Comparison of ENCODE assay signal across 14 cellular contexts in genomic region chr12:62847709-62848108, GRCh38.
A peak's percentile ranks its signal among the peaks of the same experiment; 100 is the strongest.
DNase-seq lines count a peak whose midpoint lies in the region; ATAC-seq, FAIRE-seq and TF ChIP-seq lines count a peak whose summit lies in the region.
"Had no signal": no experiment of that assay in that cellular context is flagged by ENCODE, and none has a peak within 500 bp of the region (broad histone marks: within the 10 kb centered on the region; RNA-seq: fewer than 3 reads in every experiment).

No MANE protein-coding gene starts in this region.

- no peak for TF ChIP-seq CTCF in KMS-11 (conservative IDR thresholded peaks at IDR 0.05; ENCODE audit: low read depth, low read length)
- no peak for TF ChIP-seq CTCF in astrocyte of the spinal cord (IDR thresholded peaks at IDR 0.05; ENCODE audit: low read depth, low read length)

- H4K20me1 ChIP-seq in KMS-11 (ENCODE audit: insufficient read depth) = no peaks in the 10 kb centered on the region

- peak overlapping the region; percentile 3; the same call in 1 of the 2 replicates for H3K9ac ChIP-seq in KMS-11

- in situ Hi-C loops in astrocyte of the spinal cord (cut with HindIII; ENCODE audit: low sequenced_read_pairs) = no loop called here

- no peaks in the 10 kb centered on the region for H3K9me3 ChIP-seq in small intestine (ENCODE audit: control insufficient read depth, low read depth)

- 0 out of 2 replicates have a peak, but pooled peaks cover 8% of the 10 kb centered on the region for H3K79me2 ChIP-seq in KMS-11 (ENCODE audit: insufficient read depth, low read depth)

- H3K36me3 ChIP-seq in KMS-11 (ENCODE audit: insufficient read depth) (no peaks in the 10 kb centered on the region), small intestine (ENCODE audit: control insufficient read depth in 2 of 2, insufficient read depth in 2 of 2, low read length in 2 of 2) (no peaks in the 10 kb centered on the region)

- no peak for ATAC-seq in GM18907 (IDR thresholded peaks at IDR 0.05; ENCODE audit: unreplicated experiment)
- ATAC-seq: K562 had no signal

- DNase-seq in astrocyte of the spinal cord (ENCODE audit: low read depth, low spot score) = peak; percentile 14
- peak; percentile 72 for DNase-seq in kidney tubule cell (ENCODE audit: low spot score)
- no peak for DNase-seq in small intestine
- no peak for DNase-seq in stimulated activated CD4-positive, alpha-beta T cell treated with anti-CD3 and anti-CD28 coated beads, Interleukin-15, amount 100 ng/mL, for 24 hours
- no peak for DNase-seq in GOT3 (lab: John Stamatoyannopoulos, UW)
- DNase-seq: NCI-H1436 treated with DMSO at 0.1 percent for 48 hours, NCI-H2081 treated with DMSO at 0.1 percent for 48 hours, NCI-H524, SHP77 treated with DMSO at 0.1 percent for 48 hours had no signal

- H3K4me1 ChIP-seq in KMS-11 (ENCODE audit: low read depth, poor library complexity, severe bottlenecking) = peaks cover 82% of the 10 kb centered on the region
- peaks cover 6% of the 10 kb centered on the region in 2 donors for H3K4me1 ChIP-seq in small intestine (ENCODE audit: control insufficient read depth in 2 of 2, insufficient read depth in 1 of 2, low read depth in 1 of 2, low read length in 1 of 2)

- FAIRE-seq in small intestine (lab: Jason Lieb, UNC) = peak; percentile 10
- FAIRE-seq: H1, K562 had no signal

- 77 to 91% (median 87%) methylated on average over 2 of the region's 2 CpGs for WGBS in small intestine, 3 donors

- H3K27me3 ChIP-seq in KMS-11 (ENCODE audit: insufficient read depth, low read depth) = no peaks in the 10 kb centered on the region
- H3K27me3 ChIP-seq in small intestine (ENCODE audit: control insufficient read depth in 2 of 2, insufficient read depth in 2 of 2, low read length in 2 of 2) = no peaks in the 10 kb centered on the region

- H3K4me3 ChIP-seq in KMS-11 (IDR thresholded peaks at IDR 0.05; ENCODE audit: insufficient read depth, low read depth, low read length) (no peak overlapping the region), astrocyte of the spinal cord (ENCODE audit: low read depth, low read length) (no peak overlapping the region), small intestine (ENCODE audit: low read depth in 1 of 2, low read length in 2 of 2) (no peak overlapping the region)
- H3K4me3 ChIP-seq: K562 had no signal

- H3K4me2 ChIP-seq in KMS-11 = peak overlapping the region; percentile 57

- H3K27ac ChIP-seq in KMS-11 (peak overlapping the region; percentile 70), small intestine (ENCODE audit: low read depth in 1 of 2, low read length in 1 of 2) (no peak overlapping the region)
- H3K27ac ChIP-seq: C4-2B had no signal

- no peak overlapping the region for H2AFZ ChIP-seq in KMS-11 (ENCODE audit: low read depth)

Comparison
In these comparisons a context has a peak if more than half of its experiments do, and no peak if none do; other contexts are left out.
1. DNase-seq: peak in astrocyte of the spinal cord (single experiment) and kidney tubule cell (single experiment); none in small intestine (single experiment), stimulated activated CD4-positive, alpha-beta T cell treated with anti-CD3 and anti-CD28 coated beads, Interleukin-15, amount 100 ng/mL, for 24 hours (single experiment) and GOT3 (single experiment).